Comparison of ENCODE assay signal across 14 cellular contexts in genomic region chr14:84520711-84521338, GRCh38.
"Had no signal": no experiment of that assay in that cellular context is flagged by ENCODE, and none has a peak within 500 bp of the region (broad histone marks: within the 10 kb centered on the region; RNA-seq: fewer than 3 reads in every experiment).

No MANE protein-coding gene starts in this region.

- H3K27me3 Mint-ChIP-seq: activated CD4-positive, alpha-beta memory T cell treated with anti-CD3 and anti-CD28 coated beads, Interleukin-2, amount 10 ng/mL, durations not matched to agents 7 days and 5 days; activated T-cell treated with anti-CD3 and anti-CD28 coated beads, Interleukin-2, amount 50 U/mL, for 24 hours; stimulated activated naive CD8-positive, alpha-beta T cell treated with anti-CD3 and anti-CD28 coated beads, Interleukin-15, Interleukin-2, amounts not matched to agents 100 ng/mL and 50 ng/mL, for 24 hours had no signal

- H3K36me3 ChIP-seq: adrenal gland, breast epithelium, sigmoid colon, spleen had no signal

- DNase-seq: activated CD4-positive, alpha-beta memory T cell treated with anti-CD3 and anti-CD28 coated beads, Interleukin-2, amount 10 ng/mL, durations not matched to agents 7 days and 5 days; activated CD4-positive, alpha-beta T cell treated with anti-CD3 and anti-CD28 coated beads for 4 hours; activated naive CD4-positive, alpha-beta T cell treated with anti-CD3 and anti-CD28 coated beads, Interleukin-2, amount 50 U/mL, for 16 hours; activated T-cell treated with anti-CD3 and anti-CD28 coated beads, Interleukin-2, amount 50 U/mL, for 24 hours; dorsolateral prefrontal cortex; erythroblast; sigmoid colon; spleen had no signal

- H3K27ac ChIP-seq: adrenal gland, breast epithelium, dorsolateral prefrontal cortex, sigmoid colon, spleen had no signal

- H3K27me3 ChIP-seq: adrenal gland, breast epithelium, sigmoid colon, spleen had no signal

- H3K36me3 Mint-ChIP-seq: mesothelial cell of epicardium had no signal

- H3K4me3 ChIP-seq: adrenal gland, breast epithelium, dorsolateral prefrontal cortex, sigmoid colon, spleen had no signal

- H3K4me1 Mint-ChIP-seq: activated CD4-positive, alpha-beta memory T cell treated with anti-CD3 and anti-CD28 coated beads, Interleukin-2, amount 10 ng/mL, durations not matched to agents 7 days and 5 days; neural crest cell had no signal

- H3K4me1 ChIP-seq: adrenal gland, breast epithelium, sigmoid colon, spleen had no signal

- H3K27ac Mint-ChIP-seq: activated CD4-positive, alpha-beta memory T cell treated with anti-CD3 and anti-CD28 coated beads, Interleukin-2, amount 10 ng/mL, durations not matched to agents 7 days and 5 days; activated T-cell treated with anti-CD3 and anti-CD28 coated beads, Interleukin-2, amount 50 U/mL, for 24 hours; mesothelial cell of epicardium; stimulated activated naive CD8-positive, alpha-beta T cell treated with anti-CD3 and anti-CD28 coated beads, Interleukin-15, Interleukin-2, amounts not matched to agents 100 ng/mL and 50 ng/mL, for 24 hours; T-helper 1 cell treated with Interleukin-12 subunit alpha and Interleukin-12 subunit beta and Interleukin-4 antibody, amounts not matched to agents 30 μg/mL and 1 μg/mL, for 36 hours had no signal

- H3K9me3 ChIP-seq: adrenal gland, breast epithelium, sigmoid colon had no signal

- H3K4me3 Mint-ChIP-seq: activated CD4-positive, alpha-beta memory T cell treated with anti-CD3 and anti-CD28 coated beads, Interleukin-2, amount 10 ng/mL, durations not matched to agents 7 days and 5 days; activated T-cell treated with anti-CD3 and anti-CD28 coated beads, Interleukin-2, amount 50 U/mL, for 24 hours; mesothelial cell of epicardium; neural crest cell; stimulated activated naive CD8-positive, alpha-beta T cell treated with anti-CD3 and anti-CD28 coated beads, Interleukin-15, Interleukin-2, amounts not matched to agents 100 ng/mL and 50 ng/mL, for 24 hours; T-helper 1 cell treated with Interleukin-12 subunit alpha and Interleukin-12 subunit beta and Interleukin-4 antibody, amounts not matched to agents 30 μg/mL and 1 μg/mL, for 36 hours had no signal
